In the genomic region with DNA sequence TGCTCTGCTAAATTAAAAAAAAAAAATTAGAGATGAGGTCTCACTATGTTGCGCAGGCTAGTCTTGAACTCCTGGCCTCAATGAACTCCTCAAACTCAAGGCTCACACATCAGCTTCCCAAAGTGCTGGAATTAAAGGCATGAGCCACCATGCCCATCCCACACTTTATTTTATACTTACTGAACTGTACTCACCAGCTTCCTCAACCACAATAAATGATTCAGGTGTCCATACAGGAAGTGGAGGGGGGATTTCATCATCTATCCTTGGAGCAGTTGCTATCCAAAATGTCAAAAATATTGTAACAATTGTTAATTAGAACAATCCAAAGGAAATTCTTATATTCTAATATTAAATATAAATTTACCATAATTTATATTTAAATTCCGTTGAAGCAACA, we compare ENCODE assay signal across 34 cellular contexts. TPM values are rescaled to one million over a fixed set of nuclear protein-coding genes. Genes with fewer than 3 reads are reported as not detected.
"Had no signal": no experiment of that assay in that cellular context is flagged by ENCODE, and none has a peak within 500 bp of the region (broad histone marks: within the 10 kb centered on the region; RNA-seq: fewer than 3 reads in every experiment).

No MANE protein-coding gene starts in this region.

- DNase-seq: activated CD4-positive, alpha-beta memory T cell treated with anti-CD3 and anti-CD28 coated beads, Interleukin-2, amount 10 ng/mL, durations not matched to agents 7 days and 5 days; activated CD4-positive, alpha-beta T cell treated with anti-CD3 and anti-CD28 coated beads for 1 hour; activated CD4-positive, alpha-beta T cell treated with anti-CD3 and anti-CD28 coated beads for 48 hours; activated CD4-positive, CD25-positive, alpha-beta regulatory T cell; activated CD8-positive, alpha-beta memory T cell treated with anti-CD3 and anti-CD28 coated beads for 24 hours; activated CD8-positive, alpha-beta memory T cell treated with anti-CD3 and anti-CD28 coated beads, Interleukin-2, amount 10 ng/mL, durations not matched to agents 7 days and 5 days; activated CD8-positive, alpha-beta memory T cell treated with anti-CD3 and anti-CD28 coated beads, Interleukin-2, amount 50 U/mL, for 48 hours; activated effector memory CD4-positive, alpha-beta T cell treated with Interleukin-2 at 50 U/mL for 16 hours; activated naive CD4-positive, alpha-beta T cell treated with anti-CD3 and anti-CD28 coated beads, Interleukin-2, amount 10 ng/mL, durations not matched to agents 7 days and 5 days; activated naive CD8-positive, alpha-beta T cell treated with anti-CD3 and anti-CD28 coated beads, Interleukin-2, amount 50 U/mL, for 24 hours; activated T-cell treated with anti-CD3 and anti-CD28 coated beads, Interleukin-2, amount 50 U/mL, for 48 hours; anterior cingulate cortex; central memory CD4-positive, alpha-beta T cell; MG63; NCI-H1048; NCI-H1105 treated with DMSO at 0.1 percent for 48 hours; NCI-H1436; NCI-H1694; NCI-H2029; NCI-H510A; NCI-H526; NCI-H748 treated with DMSO at 0.1 percent for 48 hours; NK-92 treated with Interleukin-12 subunit alpha and Interleukin-12 subunit beta, amount 100 ng/mL, for 24 hours; SIG-M5; T-helper 1 cell; T-helper 2 cell; T-helper 9 cell; WERI-Rb-1 had no signal

- ATAC-seq: activated CD8-positive, alpha-beta memory T cell treated with anti-CD3 and anti-CD28 coated beads, Interleukin-2, amount 10 ng/mL, durations not matched to agents 7 days and 5 days; activated naive CD8-positive, alpha-beta T cell treated with anti-CD3 and anti-CD28 coated beads, Interleukin-2, amount 50 U/mL, for 24 hours; Right ventricle myocardium inferior; SK-N-SH treated with all-trans-retinoic acid at 6 μM for 48 hours had no signal

- H3K27ac ChIP-seq: KMS-11, WERI-Rb-1 had no signal

RNA-seq across cellular contexts. Expression of a gene that starts 36.8 kb away (rescaled TPM):
- total RNA-seq: chondrocyte had no signal

RNA-seq across cellular contexts. Expression of a gene that starts 52.7 kb away (rescaled TPM):
- total RNA-seq: Right ventricle myocardium inferior, RPMI7951, SK-MEL-5 had no signal
